Comparison of ENCODE assay signal across 12 cellular contexts in genomic region chr10:89295597-89295996, GRCh38. TPM values are rescaled to one million over a fixed set of nuclear protein-coding genes. Genes with fewer than 3 reads are reported as not detected.
DNase-seq lines count a peak whose midpoint lies in the region; ATAC-seq, FAIRE-seq and TF ChIP-seq lines count a peak whose summit lies in the region.
"Had no signal": no experiment of that assay in that cellular context is flagged by ENCODE, and none has a peak within 500 bp of the region (broad histone marks: within the 10 kb centered on the region; RNA-seq: fewer than 3 reads in every experiment).

No MANE protein-coding gene starts in this region.

- no peak for DNase-seq in HepG2 (ENCODE audit: low spot score)
- DNase-seq in astrocyte of the hippocampus (ENCODE audit: low read depth, low spot score), result peak; percentile 46
- DNase-seq in lower lobe of right lung, result no peak
- no peak for DNase-seq in hippocampal formation (lab: John Stamatoyannopoulos, UW)
- DNase-seq in PC-3, result no peak
- DNase-seq: activated CD4-positive, alpha-beta T cell treated with anti-CD3 and anti-CD28 coated beads for 4 hours; H9; NCI-H187 treated with DMSO at 0.1 percent for 48 hours; pancreas had no signal

- peaks cover 3 to 14% (median 7%) of the 10 kb centered on the region in 4 donors for H3K4me1 ChIP-seq in liver (ENCODE audit: control insufficient read depth in 4 of 4, insufficient read depth in 4 of 4, low read length in 3 of 4)
- no peaks in the 10 kb centered on the region for H3K4me1 ChIP-seq in HepG2 (ENCODE audit: insufficient read depth, low read length)
- peaks cover 20% of the 10 kb centered on the region for H3K4me1 ChIP-seq in lower lobe of right lung
- H3K4me1 ChIP-seq in PC-3 (ENCODE audit: insufficient read depth, low read length), result no peaks in the 10 kb centered on the region
- H3K4me1 ChIP-seq: pancreas had no signal

- no peaks in the 10 kb centered on the region for H4K20me1 ChIP-seq in HepG2 (ENCODE audit: insufficient read depth, low read length)
- no peaks in the 10 kb centered on the region for H4K20me1 ChIP-seq in PC-3 (ENCODE audit: low read length)

- TF ChIP-seq CTCF in liver (IDR thresholded peaks at IDR 0.05; ENCODE audit: low read depth, low read length, missing input control), result no peak
- no peak for TF ChIP-seq CTCF in HepG2 (CRISPR knock-in tag; IDR thresholded peaks at IDR 0.05)
- TF ChIP-seq CTCF in lower lobe of right lung (IDR thresholded peaks at IDR 0.05), result no peak
- no peak for TF ChIP-seq CTCF in PC-3 (conservative IDR thresholded peaks at IDR 0.05; ENCODE audit: low read depth, low read length)

- intact Hi-C loops in HepG2 (cut with micrococcal nuclease; ENCODE audit: unreplicated experiment) (no loop called here), lower lobe of right lung (cut with DNase I) (no loop called here), PC-3 (cut with micrococcal nuclease) (no loop called here)

- H3F3A ChIP-seq in PC-3 (ENCODE audit: low read length, unreplicated experiment), result no peaks in the 10 kb centered on the region

- no peaks in the 10 kb centered on the region for H3K27me3 ChIP-seq in liver (ENCODE audit: control insufficient read depth in 4 of 4, insufficient read depth in 4 of 4, low read length in 3 of 4)
- H3K27me3 ChIP-seq in HepG2 (ENCODE audit: control insufficient read depth in 1 of 2, insufficient read depth in 2 of 2, low read length in 2 of 2), result no peaks in the 10 kb centered on the region
- no peaks in the 10 kb centered on the region for H3K27me3 ChIP-seq in lower lobe of right lung (ENCODE audit: low read depth)
- H3K27me3 ChIP-seq in PC-3 (ENCODE audit: low read length), result no peaks in the 10 kb centered on the region
- H3K27me3 ChIP-seq: pancreas had no signal

- TF ChIP-seq POLR2A in HepG2 (IDR thresholded peaks at IDR 0.05; ENCODE audit: insufficient read depth in 1 of 2, low read depth in 2 of 2, low read length in 2 of 2), result no peak

- no peak for TF ChIP-seq RAD21 in liver (IDR thresholded peaks at IDR 0.05)
- TF ChIP-seq RAD21 in HepG2 (CRISPR knock-in tag; IDR thresholded peaks at IDR 0.05), result no peak

- H3K36me3 ChIP-seq in liver (ENCODE audit: control insufficient read depth in 4 of 4, insufficient read depth in 3 of 4, low read depth in 1 of 4, low read length in 3 of 4) (no peaks in the 10 kb centered on the region), HepG2 (replicated peaks in 1 of 2; ENCODE audit: control insufficient read depth in 1 of 2, insufficient read depth in 2 of 2, low read length in 2 of 2) (no peaks in the 10 kb centered on the region), lower lobe of right lung (no peaks in the 10 kb centered on the region), PC-3 (ENCODE audit: low read depth, low read length) (peaks cover 28% of the 10 kb centered on the region)
- H3K36me3 ChIP-seq: pancreas had no signal

- BruUV-seq in HepG2 (replicated peaks; lab: Mats Ljungman, UMichigan) (no TSS peak), PC-3 (replicated peaks; lab: Mats Ljungman, UMichigan) (no TSS peak)

- in situ Hi-C loops in HepG2 (cut with HindIII; ENCODE audit: extremely low pct_ligation_motif_present, low pct_unique_long_range_greater_than_20kb), result no loop called here

- no peak for FAIRE-seq in HepG2 (lab: Jason Lieb, UNC)
- FAIRE-seq: pancreas had no signal

- CTCF ChIA-PET in HepG2 (lab: Yijun Ruan, JAX; ENCODE audit: low intra/inter-chr PET ratio, low total read pairs), result no interaction called here
- CTCF ChIA-PET in PC-3 (lab: Charles Lee), result no interaction called here

- ATAC-seq in HepG2 (no peak), lower lobe of right lung (peak; percentile 55 to 67), HG03097 (IDR thresholded peaks at IDR 0.05; ENCODE audit: low FRiP score, unreplicated experiment) (no peak), PC-3 (no peak), HG02970 (IDR thresholded peaks at IDR 0.05; ENCODE audit: low FRiP score, unreplicated experiment) (no peak)

- H3K4me3 ChIP-seq in liver (ENCODE audit: low read depth in 1 of 3, low read length in 3 of 3) (no peak overlapping the region), HepG2 (replicated peaks in 1 of 3; ENCODE audit: insufficient read depth in 1 of 3, low read depth in 2 of 3, low read length in 3 of 3) (no peak overlapping the region), lower lobe of right lung (no peak overlapping the region), PC-3 (ENCODE audit: low read length) (no peak overlapping the region)
- H3K4me3 ChIP-seq: pancreas had no signal

- H3K27ac ChIP-seq in liver (ENCODE audit: low read depth in 1 of 2, low read length in 2 of 2) (peak overlapping the region; percentile 72 to 87), HepG2 (ENCODE audit: extremely low read length, insufficient read depth, low read length) (no peak overlapping the region), lower lobe of right lung (peak overlapping the region; percentile 66), PC-3 (ENCODE audit: low read length) (no peak overlapping the region)

- H2AFZ ChIP-seq in HepG2 (ENCODE audit: low read length), result no peak overlapping the region
- H2AFZ ChIP-seq in PC-3 (ENCODE audit: low read length), result no peak overlapping the region

- no peak for TF ChIP-seq EP300 in HepG2 (IDR thresholded peaks at IDR 0.05; ENCODE audit: low read depth in 2 of 2, low read length in 2 of 2)
- no peak for TF ChIP-seq EP300 in HepG2 (CRISPR knock-in tag; IDR thresholded peaks at IDR 0.05; ENCODE audit: borderline replicate concordance)

- H3K9me2 ChIP-seq in PC-3 (replicated peaks; ENCODE audit: low read length), result no peaks in the 10 kb centered on the region

- H3K79me2 ChIP-seq in HepG2 (ENCODE audit: insufficient read depth, low read length), result no peaks in the 10 kb centered on the region
- H3K79me2 ChIP-seq in PC-3 (ENCODE audit: low read length), result no peaks in the 10 kb centered on the region

- H3K4me2 ChIP-seq in HepG2 (ENCODE audit: low read depth, low read length) (no peak overlapping the region), PC-3 (ENCODE audit: low read length) (no peak overlapping the region)

- peak overlapping the region in 1 of 2 donors; percentile 55 for H3K9ac ChIP-seq in liver (ENCODE audit: low read depth in 1 of 2, low read length in 2 of 2)
- H3K9ac ChIP-seq in HepG2 (ENCODE audit: insufficient read depth, low read depth, low read length), result no peak overlapping the region
- H3K9ac ChIP-seq in PC-3 (ENCODE audit: low read length), result no peak overlapping the region

- POLR2A ChIA-PET in HepG2 (lab: Yijun Ruan, JAX) (no interaction called here), PC-3 (lab: Charles Lee; ENCODE audit: unreplicated experiment) (no interaction called here)

- WGBS in liver, result 10% methylated on average over 1 of the region's 1 CpG
- WGBS in HepG2 (ENCODE audit: low lambda C conversion rate), result 4% methylated on average over 1 of the region's 1 CpG

- H3K9me3 ChIP-seq in liver (ENCODE audit: control insufficient read depth in 4 of 4, low read length in 3 of 4), result no peaks in the 10 kb centered on the region
- H3K9me3 ChIP-seq in HepG2 (ENCODE audit: low read length), result no peaks in the 10 kb centered on the region
- no peaks in the 10 kb centered on the region for H3K9me3 ChIP-seq in lower lobe of right lung
- H3K9me3 ChIP-seq in PC-3 (ENCODE audit: low read length), result no peaks in the 10 kb centered on the region
- H3K9me3 ChIP-seq: pancreas had no signal

RNA-seq across cellular contexts. Expression of gene IFIT2, which starts 6.2 kb away (rescaled TPM):
- total RNA-seq in liver (1 to 10 TPM; 4.8 to 5.5 TPM), HepG2 (2016; rRNA removed; fragmentation: Illumina TruSeq; extraction: Trizol) (0.15 and 0.27 TPM in 2 replicates), lower lobe of right lung (64.8 TPM), PC-3 (2014; rRNA removed) (6.9 and 8.6 TPM in 2 replicates)
- polyA plus RNA-seq in liver (1 to 10 TPM; 5.0 to 5.5 TPM), HepG2 (2011; rRNA removed) (0.04 and 0.07 TPM in 2 replicates)
- 0.10 TPM in 1 of 2 replicates, not detected in the other for total RNA-seq in HepG2 (2016; cell fraction: cytosol; rRNA removed; fragmentation: Illumina TruSeq; extraction: Trizol; ENCODE audit: low read depth)
- total RNA-seq in HepG2 (2016; cell fraction: insoluble cytoplasmic fraction; rRNA removed; fragmentation: Illumina TruSeq; extraction: Trizol), result 0.22 and 0.31 TPM in 2 replicates
- 0.07 and 0.12 TPM in 2 replicates for total RNA-seq in HepG2 (2016; cell fraction: membrane; rRNA removed; fragmentation: Illumina TruSeq; extraction: Trizol)
- total RNA-seq in HepG2 (2016; cell fraction: nucleus; rRNA removed; fragmentation: Illumina TruSeq; extraction: Trizol), result not detected in 2 replicates
- polyA plus RNA-seq in HepG2 (2011; cell fraction: cytosol; rRNA removed), result 0.04 TPM in 2 replicates
- polyA plus RNA-seq in HepG2 (2011; cell fraction: nucleus; rRNA removed), result 0.03 TPM in 1 of 2 replicates, not detected in the other
- polyA plus RNA-seq in HepG2 (2012), result 0.08 and 0.11 TPM in 2 replicates
- 0.06 TPM in 1 of 2 replicates, not detected in the other for polyA plus RNA-seq in HepG2 (2016; cell fraction: cytosol; fragmentation: Illumina TruSeq; extraction: Trizol; ENCODE audit: low read depth)
- polyA plus RNA-seq in HepG2 (2016; cell fraction: insoluble cytoplasmic fraction; fragmentation: Illumina TruSeq; extraction: Trizol; ENCODE audit: low read depth), result 0.12 and 0.26 TPM in 2 replicates
- 0.07 TPM in 1 of 2 replicates, not detected in the other for polyA plus RNA-seq in HepG2 (2016; cell fraction: membrane; fragmentation: Illumina TruSeq; extraction: Trizol; ENCODE audit: low read depth)
- polyA plus RNA-seq in HepG2 (2016; cell fraction: nucleus; fragmentation: Illumina TruSeq; extraction: Trizol; ENCODE audit: insufficient read depth, low read depth), result 0.40 TPM in 1 of 2 replicates, not detected in the other
- 1.7 TPM in 1 of 2 replicates, not detected in the other for polyA minus RNA-seq in HepG2 (2011; rRNA and poly(A)+ RNA removed; ENCODE audit: low replicate concordance)
- not detected in 2 replicates for polyA minus RNA-seq in HepG2 (2011; cell fraction: cytosol; rRNA and poly(A)+ RNA removed)
- 0.12 TPM in 1 of 2 replicates, not detected in the other for polyA minus RNA-seq in HepG2 (2011; cell fraction: nucleus; rRNA and poly(A)+ RNA removed)
- total RNA-seq: H9 had no signal

RNA-seq across cellular contexts. Expression of gene IFIT3, which starts 32.2 kb away (rescaled TPM):
- 10 to 100 TPM in 1 of 2 donors, 1 to 10 TPM in 1; 9.8 to 11.2 TPM for total RNA-seq in liver
- polyA plus RNA-seq in liver, result 10 to 100 TPM in 1 of 2 donors, 1 to 10 TPM in 1; 9.2 to 10.9 TPM
- total RNA-seq in HepG2 (2016; rRNA removed; fragmentation: Illumina TruSeq; extraction: Trizol), result 3.1 and 4.3 TPM in 2 replicates
- 0.71 TPM in 2 replicates for total RNA-seq in HepG2 (2016; cell fraction: cytosol; rRNA removed; fragmentation: Illumina TruSeq; extraction: Trizol; ENCODE audit: low read depth)
- 3.0 and 4.6 TPM in 2 replicates for total RNA-seq in HepG2 (2016; cell fraction: insoluble cytoplasmic fraction; rRNA removed; fragmentation: Illumina TruSeq; extraction: Trizol)
- total RNA-seq in HepG2 (2016; cell fraction: membrane; rRNA removed; fragmentation: Illumina TruSeq; extraction: Trizol), result 1.6 and 1.7 TPM in 2 replicates
- 1.6 TPM in 2 replicates for total RNA-seq in HepG2 (2016; cell fraction: nucleus; rRNA removed; fragmentation: Illumina TruSeq; extraction: Trizol)
- polyA plus RNA-seq in HepG2 (2011; rRNA removed), result 0.48 and 0.56 TPM in 2 replicates
- 0.40 and 0.67 TPM in 2 replicates for polyA plus RNA-seq in HepG2 (2011; cell fraction: cytosol; rRNA removed)
- 0.07 and 0.08 TPM in 2 replicates for polyA plus RNA-seq in HepG2 (2011; cell fraction: nucleus; rRNA removed)
- polyA plus RNA-seq in HepG2 (2012), result 1.1 and 1.5 TPM in 2 replicates
- 0.34 and 0.44 TPM in 2 replicates for polyA plus RNA-seq in HepG2 (2016; cell fraction: cytosol; fragmentation: Illumina TruSeq; extraction: Trizol; ENCODE audit: low read depth)
- 2.9 and 3.4 TPM in 2 replicates for polyA plus RNA-seq in HepG2 (2016; cell fraction: insoluble cytoplasmic fraction; fragmentation: Illumina TruSeq; extraction: Trizol; ENCODE audit: low read depth)
- 0.82 and 0.90 TPM in 2 replicates for polyA plus RNA-seq in HepG2 (2016; cell fraction: membrane; fragmentation: Illumina TruSeq; extraction: Trizol; ENCODE audit: low read depth)
- polyA plus RNA-seq in HepG2 (2016; cell fraction: nucleus; fragmentation: Illumina TruSeq; extraction: Trizol; ENCODE audit: insufficient read depth, low read depth), result 1.1 and 1.6 TPM in 2 replicates
- 0.16 and 2.1 TPM in 2 replicates for polyA minus RNA-seq in HepG2 (2011; rRNA and poly(A)+ RNA removed; ENCODE audit: low replicate concordance)
- 0.88 and 0.99 TPM in 2 replicates for polyA minus RNA-seq in HepG2 (2011; cell fraction: cytosol; rRNA and poly(A)+ RNA removed)
- polyA minus RNA-seq in HepG2 (2011; cell fraction: nucleus; rRNA and poly(A)+ RNA removed), result 0.26 and 0.99 TPM in 2 replicates
- 117 TPM for total RNA-seq in lower lobe of right lung
- 5.0 and 7.1 TPM in 2 replicates for total RNA-seq in PC-3 (2014; rRNA removed)

RNA-seq across cellular contexts. Expression of gene LIPA, which starts 44.0 kb away (rescaled TPM):
- 100 to 1,000 TPM in 1 of 2 donors, 10 to 100 TPM in 1; 65.4 to 176 TPM for total RNA-seq in liver
- polyA plus RNA-seq in liver, result 10 to 100 TPM; 35.3 to 86.4 TPM
- total RNA-seq in HepG2 (2016; rRNA removed; fragmentation: Illumina TruSeq; extraction: Trizol), result 50.6 and 79.5 TPM in 2 replicates
- 4.6 and 4.8 TPM in 2 replicates for total RNA-seq in HepG2 (2016; cell fraction: cytosol; rRNA removed; fragmentation: Illumina TruSeq; extraction: Trizol; ENCODE audit: low read depth)
- 45.8 and 77.8 TPM in 2 replicates for total RNA-seq in HepG2 (2016; cell fraction: insoluble cytoplasmic fraction; rRNA removed; fragmentation: Illumina TruSeq; extraction: Trizol)
- total RNA-seq in HepG2 (2016; cell fraction: membrane; rRNA removed; fragmentation: Illumina TruSeq; extraction: Trizol), result 11.4 and 13.6 TPM in 2 replicates
- 73.4 and 80.5 TPM in 2 replicates for total RNA-seq in HepG2 (2016; cell fraction: nucleus; rRNA removed; fragmentation: Illumina TruSeq; extraction: Trizol)
- polyA plus RNA-seq in HepG2 (2011; rRNA removed), result 54.4 and 57.1 TPM in 2 replicates
- 23.8 and 47.9 TPM in 2 replicates for polyA plus RNA-seq in HepG2 (2011; cell fraction: cytosol; rRNA removed)
- 12.1 and 19.6 TPM in 2 replicates for polyA plus RNA-seq in HepG2 (2011; cell fraction: nucleus; rRNA removed)
- 72.3 and 79.2 TPM in 2 replicates for polyA plus RNA-seq in HepG2 (2012)
- 4.5 and 4.7 TPM in 2 replicates for polyA plus RNA-seq in HepG2 (2016; cell fraction: cytosol; fragmentation: Illumina TruSeq; extraction: Trizol; ENCODE audit: low read depth)
- 45.3 and 48.4 TPM in 2 replicates for polyA plus RNA-seq in HepG2 (2016; cell fraction: insoluble cytoplasmic fraction; fragmentation: Illumina TruSeq; extraction: Trizol; ENCODE audit: low read depth)
- polyA plus RNA-seq in HepG2 (2016; cell fraction: membrane; fragmentation: Illumina TruSeq; extraction: Trizol; ENCODE audit: low read depth), result 11.4 and 12.2 TPM in 2 replicates
- polyA plus RNA-seq in HepG2 (2016; cell fraction: nucleus; fragmentation: Illumina TruSeq; extraction: Trizol; ENCODE audit: insufficient read depth, low read depth), result 94.6 and 98.9 TPM in 2 replicates
- 22.5 and 44.0 TPM in 2 replicates for polyA minus RNA-seq in HepG2 (2011; rRNA and poly(A)+ RNA removed; ENCODE audit: low replicate concordance)
- polyA minus RNA-seq in HepG2 (2011; cell fraction: cytosol; rRNA and poly(A)+ RNA removed), result 36.2 and 57.3 TPM in 2 replicates
- 17.6 and 32.0 TPM in 2 replicates for polyA minus RNA-seq in HepG2 (2011; cell fraction: nucleus; rRNA and poly(A)+ RNA removed)
- 174 TPM for total RNA-seq in lower lobe of right lung
- total RNA-seq in PC-3 (2014; rRNA removed), result 54.4 and 55.7 TPM in 2 replicates

Comparison
In these comparisons a context has a peak if more than half of its experiments do, and no peak if none do; other contexts are left out.
1. H3K27ac ChIP-seq: peak in liver (2 of 2) and lower lobe of right lung (single experiment); none in HepG2 (single experiment) and PC-3 (single experiment).
2. ATAC-seq: peak in lower lobe of right lung (2 of 2); none in HepG2 (single experiment), HG03097 (single experiment), PC-3 (single experiment) and HG02970 (single experiment).